Comparison of ENCODE assay signal across 13 cellular contexts in genomic region chr19:5628470-5628869, GRCh38. TPM values are rescaled to one million over a fixed set of nuclear protein-coding genes. Genes with fewer than 3 reads are reported as not detected.
DNase-seq lines count a peak whose midpoint lies in the region; ATAC-seq and TF ChIP-seq lines count a peak whose summit lies in the region.
"Had no signal": no experiment of that assay in that cellular context is flagged by ENCODE, and none has a peak within 500 bp of the region (broad histone marks: within the 10 kb centered on the region; RNA-seq: fewer than 3 reads in every experiment).

No MANE protein-coding gene starts in this region.

- H3K9me3 Mint-ChIP-seq in activated T-cell treated with anti-CD3 and anti-CD28 coated beads, Interleukin-2, amount 50 U/mL, for 4 hours: no peaks in the 10 kb centered on the region

- H3K36me3 ChIP-seq in thoracic aorta: peaks cover 16% of the 10 kb centered on the region

- peaks cover 84% of the 10 kb centered on the region for H3K4me1 Mint-ChIP-seq in activated T-cell treated with anti-CD3 and anti-CD28 coated beads, Interleukin-2, amount 50 U/mL, for 4 hours (ENCODE audit: low read depth)
- H3K4me1 Mint-ChIP-seq in T-helper 17 cell: peaks cover 54% of the 10 kb centered on the region

- no peak for DNase-seq in activated T-cell treated with anti-CD3 and anti-CD28 coated beads, Interleukin-2, amount 50 U/mL, for 4 hours
- no peak for DNase-seq in activated T-cell treated with anti-CD3 and anti-CD28 coated beads for 4 hours
- DNase-seq in T-helper 17 cell: no peak
- peak; percentile 50 for DNase-seq in fibroblast of peridontal ligament (ENCODE audit: extremely low read depth)
- no peak for DNase-seq in thoracic aorta (ENCODE audit: low spot score)
- DNase-seq in EL: no peak
- DNase-seq in NCI-H82 (lab: John Stamatoyannopoulos, UW): no peak
- DNase-seq: effector CD4-positive, alpha-beta T cell; mammary epithelial cell; NCI-H1417; right cardiac atrium; T-helper 9 cell had no signal

- peaks cover 44% of the 10 kb centered on the region for H3K36me3 Mint-ChIP-seq in activated T-cell treated with anti-CD3 and anti-CD28 coated beads, Interleukin-2, amount 50 U/mL, for 4 hours (ENCODE audit: insufficient read depth)
- peaks cover 2% of the 10 kb centered on the region for H3K36me3 Mint-ChIP-seq in T-helper 17 cell (ENCODE audit: low read depth)

- H3K27me3 Mint-ChIP-seq in activated T-cell treated with anti-CD3 and anti-CD28 coated beads, Interleukin-2, amount 50 U/mL, for 4 hours (ENCODE audit: low read depth): no peaks in the 10 kb centered on the region
- no peaks in the 10 kb centered on the region for H3K27me3 Mint-ChIP-seq in T-helper 17 cell

- no peaks in the 10 kb centered on the region for H3K27me3 ChIP-seq in thoracic aorta (replicated peaks; ENCODE audit: insufficient read depth)

- H3K27ac ChIP-seq in thoracic aorta: peak overlapping the region; percentile 26 to 34

- peak overlapping the region; percentile 89 for H3K27ac Mint-ChIP-seq in T-helper 17 cell

- ATAC-seq in activated T-cell treated with anti-CD3 and anti-CD28 coated beads, Interleukin-2, amount 50 U/mL, for 4 hours: no peak
- ATAC-seq in T-helper 17 cell (no peak), thoracic aorta (ENCODE audit: insufficient number of reproducible peaks, low FRiP score, low read depth) (no peak), GM18520 (IDR thresholded peaks at IDR 0.05; ENCODE audit: unreplicated experiment) (no peak)
- ATAC-seq: right cardiac atrium had no signal

- peak overlapping the region; percentile 45 for H3K4me3 Mint-ChIP-seq in activated T-cell treated with anti-CD3 and anti-CD28 coated beads, Interleukin-2, amount 50 U/mL, for 4 hours
- H3K4me3 Mint-ChIP-seq in T-helper 17 cell: peak overlapping the region; percentile 15

- H3K4me1 ChIP-seq in thoracic aorta (ENCODE audit: control insufficient read depth in 1 of 2, low read depth in 2 of 2): peaks cover 64 to 84% of the 10 kb centered on the region in 2 donors

- H3K4me3 ChIP-seq in thoracic aorta: no peak overlapping the region

- H3K9me3 ChIP-seq in T-helper 17 cell (ENCODE audit: control insufficient read depth, low read length, poor library complexity, severe bottlenecking): no peaks in the 10 kb centered on the region
- no peaks in the 10 kb centered on the region for H3K9me3 ChIP-seq in thoracic aorta

- no peak for TF ChIP-seq CTCF in thoracic aorta (IDR thresholded peaks at IDR 0.05)

RNA-seq across cellular contexts. Expression of gene SAFB, which starts 5.6 kb away (rescaled TPM):
- 100 to 1,000 TPM; 169 to 191 (median 186) TPM for total RNA-seq in activated T-cell treated with anti-CD3 and anti-CD28 coated beads, Interleukin-2, amount 50 U/mL, for 4 hours
- 100 to 1,000 TPM; 173 to 183 TPM for total RNA-seq in T-helper 17 cell
- 100 to 1,000 TPM in 1 of 2 donors, 10 to 100 TPM in 1; 28.6 to 101 TPM for total RNA-seq in thoracic aorta

RNA-seq across cellular contexts. Expression of gene SAFB2, which starts 5.9 kb away (rescaled TPM):
- 100 to 1,000 TPM; 113 to 117 (median 113) TPM for total RNA-seq in activated T-cell treated with anti-CD3 and anti-CD28 coated beads, Interleukin-2, amount 50 U/mL, for 4 hours
- total RNA-seq in T-helper 17 cell (100 to 1,000 TPM; 241 to 255 TPM), thoracic aorta (10 to 100 TPM; 55.1 to 80.6 TPM)

RNA-seq across cellular contexts. Expression of gene MICOS13, which starts 51.8 kb away (rescaled TPM):
- total RNA-seq in activated T-cell treated with anti-CD3 and anti-CD28 coated beads, Interleukin-2, amount 50 U/mL, for 4 hours: 100 to 1,000 TPM in 2 of 3 donors, 10 to 100 TPM in 1; 90.0 to 107 (median 103) TPM
- 10 to 100 TPM; 26.9 to 27.9 TPM for total RNA-seq in T-helper 17 cell
- 10 to 100 TPM; 16.9 to 43.7 TPM for total RNA-seq in thoracic aorta

RNA-seq across cellular contexts. Expression of gene HSD11B1L, which starts 52.4 kb away (rescaled TPM):
- total RNA-seq in activated T-cell treated with anti-CD3 and anti-CD28 coated beads, Interleukin-2, amount 50 U/mL, for 4 hours: 1 to 10 TPM; 2.6 to 2.7 (median 2.7) TPM
- 1 to 10 TPM; 1.4 to 3.1 TPM for total RNA-seq in T-helper 17 cell
- 10 to 100 TPM in 1 of 2 donors, 1 to 10 TPM in 1; 7.5 to 11.6 TPM for total RNA-seq in thoracic aorta
